ENCODE assay signal across 9 cellular contexts in genomic region chr1:145977016-145977415, GRCh38. TPM values are rescaled to one million over a fixed set of nuclear protein-coding genes. Genes with fewer than 3 reads are reported as not detected.
A peak's percentile ranks its signal among the peaks of the same experiment; 100 is the strongest.
DNase-seq lines count a peak whose midpoint lies in the region; ATAC-seq and TF ChIP-seq lines count a peak whose summit lies in the region.
"Had no signal": no experiment of that assay in that cellular context is flagged by ENCODE, and none has a peak within 500 bp of the region (broad histone marks: within the 10 kb centered on the region; RNA-seq: fewer than 3 reads in every experiment).

No MANE protein-coding gene starts in this region.

- TF ChIP-seq EP300 in upper lobe of left lung (IDR thresholded peaks at IDR 0.05), result no peak

- peak overlapping the region; percentile 34; the same call in 1 of the 2 replicates for H2AK5ac ChIP-seq in IMR-90 (ENCODE audit: low read depth, low read length)

- TF ChIP-seq CTCF in IMR-90 (conservative IDR thresholded peaks at IDR 0.05; ENCODE audit: low read depth, low read length) (no peak), adrenal gland (IDR thresholded peaks at IDR 0.05) (no peak), upper lobe of left lung (IDR thresholded peaks at IDR 0.05) (no peak)

- H2BK15ac ChIP-seq in IMR-90 (ENCODE audit: low read depth, low read length), result no peak overlapping the region

- no peak overlapping the region for H3K56ac ChIP-seq in IMR-90 (ENCODE audit: extremely low read depth, insufficient read depth, low read length)

- no peak overlapping the region for H2BK20ac ChIP-seq in IMR-90 (ENCODE audit: low read depth, low read length)

- H3K4me2 ChIP-seq in IMR-90 (ENCODE audit: low read depth, low read length), result no peak overlapping the region

- peaks cover 0 to 12% of the 10 kb centered on the region in 2 experiments; a peak in 3 of 4 replicates for H3K79me1 ChIP-seq in IMR-90 (ENCODE audit: low read depth in 1 of 2, low read length in 2 of 2)

- no peak for DNase-seq in IMR-90
- peak in 4 of 7 donors; percentile 11 to 63 (median 17) for DNase-seq in adrenal gland
- no peak for DNase-seq in upper lobe of left lung
- no peak for DNase-seq in T-helper 1 cell
- no peak for DNase-seq in NCI-H2029 (lab: John Stamatoyannopoulos, UW)

- no TSS peak for BruUV-seq in IMR-90 (replicated peaks; lab: Mats Ljungman, UMichigan)

- no peak overlapping the region for H2AK9ac ChIP-seq in IMR-90 (replicated peaks; ENCODE audit: low read depth, low read length, poor library complexity)

- H3K36me3 ChIP-seq in IMR-90 (ENCODE audit: control insufficient read depth, insufficient read depth, low read length) (no peaks in the 10 kb centered on the region), adrenal gland (replicated peaks in 1 of 2) (no peaks in the 10 kb centered on the region), muscle layer of colon (ENCODE audit: insufficient read depth, low read length) (no peaks in the 10 kb centered on the region), upper lobe of left lung (no peaks in the 10 kb centered on the region)
- H3K36me3 ChIP-seq: pancreas had no signal

- H2BK120ac ChIP-seq in IMR-90 (ENCODE audit: low read depth, low read length), result no peak overlapping the region

- H3K27me3 ChIP-seq in IMR-90 (ENCODE audit: control insufficient read depth, insufficient read depth, low read length) (no peaks in the 10 kb centered on the region), adrenal gland (no peaks in the 10 kb centered on the region), muscle layer of colon (ENCODE audit: control insufficient read depth in 1 of 2, insufficient read depth in 2 of 2, low read length in 2 of 2) (no peaks in the 10 kb centered on the region), upper lobe of left lung (no peaks in the 10 kb centered on the region)
- H3K27me3 ChIP-seq: pancreas had no signal

- H3K4ac ChIP-seq in IMR-90 (ENCODE audit: low read depth, low read length), result no peak overlapping the region; the same call in 1 of the 2 replicates

- no peak overlapping the region for H4K5ac ChIP-seq in IMR-90 (ENCODE audit: low read depth, low read length)

- TF ChIP-seq POLR2A in IMR-90 (IDR thresholded peaks at IDR 0.05; ENCODE audit: low read depth, low read length) (no peak), adrenal gland (IDR thresholded peaks at IDR 0.05) (no peak), upper lobe of left lung (IDR thresholded peaks at IDR 0.05) (no peak)

- dilution Hi-C loops in IMR-90 (cut with HindIII; ENCODE audit: low sequenced_read_pairs, unreplicated experiment), result no loop called here

- H3K27ac ChIP-seq in IMR-90 (ENCODE audit: insufficient read depth, low read length), result no peak overlapping the region
- peak overlapping the region in 3 of 5 donors; percentile 94 to 96 (median 95) for H3K27ac ChIP-seq in adrenal gland
- peak overlapping the region; percentile 100 for H3K27ac ChIP-seq in muscle layer of colon (ENCODE audit: low read depth, low read length)
- H3K27ac ChIP-seq in upper lobe of left lung, result peak overlapping the region; percentile 94 to 98 (median 98)

- no peak overlapping the region for H3K18ac ChIP-seq in IMR-90 (ENCODE audit: low read depth, low read length)

- H3K4me1 ChIP-seq in IMR-90 (ENCODE audit: control insufficient read depth, insufficient read depth, low read length), result peaks cover 14% of the 10 kb centered on the region
- H3K4me1 ChIP-seq in adrenal gland (replicated peaks in 1 of 2), result peaks cover 38 to 43% of the 10 kb centered on the region in 2 donors
- peaks cover 47% of the 10 kb centered on the region for H3K4me1 ChIP-seq in muscle layer of colon (ENCODE audit: insufficient read depth, low read length)
- H3K4me1 ChIP-seq in upper lobe of left lung, result peaks cover 42 to 48% (median 46%) of the 10 kb centered on the region in 4 donors

- peaks cover 10% of the 10 kb centered on the region for H3K9me1 ChIP-seq in IMR-90 (ENCODE audit: insufficient read depth, low read length)

- POLR2A ChIA-PET in IMR-90 (lab: Charles Lee; ENCODE audit: unreplicated experiment), result no interaction called here

- WGBS in IMR-90 (ENCODE audit: extremely low coverage in 2 of 2, insufficient read length in 1 of 2), 2 experiments, result 74% methylated on average over 3 of the region's 5 CpGs; no CpG with 5 or more reads in 1 of the 2 experiments
- WGBS in adrenal gland, 4 donors, result 75 to 85% (median 81%) methylated on average over 5 of the region's 5 CpGs
- WGBS in upper lobe of left lung, 2 donors, result 81 to 87% methylated on average over 5 of the region's 5 CpGs

- CTCF ChIA-PET in IMR-90 (lab: Yijun Ruan, JAX), result interaction anchor here (0.6 to 3.4 kb wide), 8 partner anchors 8 to 132 kb away, joined by 3 to 29 read pairs (median 3); partner anchors contain the start of genes ANKRD34A and POLR3GL

- no peak overlapping the region for H4K91ac ChIP-seq in IMR-90 (ENCODE audit: insufficient read depth, low read depth, low read length)

- in situ Hi-C loops in IMR-90 (cut with MboI; ENCODE audit: low sequenced_read_pairs), result no loop called here

- intact Hi-C loops in IMR-90 (cut with micrococcal nuclease), result loop anchor here (1.0 kb wide), 3 partner anchors 13 to 36 kb away; partner anchors contain the start of genes ANKRD34A and POLR3GL
- intact Hi-C loops in adrenal gland (cut with DNase I), result loop anchor here (5.0 to 10.0 kb wide), 2 partner anchors 35 to 132 kb away; partner anchors contain the start of gene NUDT17 (in 1 of the 2)

- no peak overlapping the region for H2BK5ac ChIP-seq in IMR-90 (ENCODE audit: low read depth, low read length, poor library complexity, severe bottlenecking)

- H3K9ac ChIP-seq in IMR-90 (ENCODE audit: low read depth, low read length) (no peak overlapping the region), muscle layer of colon (ENCODE audit: low read length) (no peak overlapping the region)

- no peaks in the 10 kb centered on the region for H3K9me3 ChIP-seq in IMR-90 (ENCODE audit: control insufficient read depth, insufficient read depth, low read length)
- H3K9me3 ChIP-seq in adrenal gland (replicated peaks in 1 of 3), result no peaks in the 10 kb centered on the region
- H3K9me3 ChIP-seq in muscle layer of colon (ENCODE audit: low read length), result no peaks in the 10 kb centered on the region
- no peaks in the 10 kb centered on the region for H3K9me3 ChIP-seq in upper lobe of left lung
- H3K9me3 ChIP-seq: pancreas had no signal

- no peaks in the 10 kb centered on the region for H4K20me1 ChIP-seq in IMR-90 (ENCODE audit: insufficient read depth, low read length)

- H4K8ac ChIP-seq in IMR-90 (ENCODE audit: low read depth in 2 of 2, low read length in 2 of 2), result no peak overlapping the region

- H3K14ac ChIP-seq in IMR-90 (replicated peaks; ENCODE audit: low read depth, low read length), result no peak overlapping the region

- ATAC-seq in IMR-90 (ENCODE audit: low read depth) (no peak), upper lobe of left lung (ENCODE audit: low FRiP score in 2 of 2) (no peak), GM18867 (IDR thresholded peaks at IDR 0.05; ENCODE audit: unreplicated experiment) (no peak)

- no peak for TF ChIP-seq RAD21 in IMR-90 (IDR thresholded peaks at IDR 0.05; ENCODE audit: low read length)

- H2AFZ ChIP-seq in IMR-90 (replicated peaks; ENCODE audit: low read length, poor library complexity), result no peak overlapping the region

- H3K4me3 ChIP-seq in IMR-90 (ENCODE audit: insufficient read depth, low read depth, low read length), result no peak overlapping the region
- no peak overlapping the region for H3K4me3 ChIP-seq in adrenal gland
- H3K4me3 ChIP-seq in muscle layer of colon (ENCODE audit: low read depth in 1 of 2, low read length in 2 of 2), result no peak overlapping the region
- H3K4me3 ChIP-seq in upper lobe of left lung, result no peak overlapping the region
- H3K4me3 ChIP-seq: pancreas had no signal

- no peak overlapping the region for H3K23ac ChIP-seq in IMR-90 (ENCODE audit: low read depth, low read length)

TF ChIP-seq in IMR-90, 13 proteins besides CTCF, POLR2A, EP300 and RAD21 (continues in another document):
- TF ChIP-seq CEBPB (IDR thresholded peaks at IDR 0.05; ENCODE audit: low read depth, low read length), result no peak

RNA-seq across cellular contexts. Expression of gene POLR3GL, which starts 12.5 kb away (rescaled TPM):
- total RNA-seq in IMR-90 (2012; rRNA removed), result 7.9 and 10.3 TPM in 2 replicates
- 15.3 and 16.3 TPM in 2 replicates for polyA plus RNA-seq in IMR-90 (2012; rRNA removed)
- 7.8 and 9.4 TPM in 2 replicates for polyA plus RNA-seq in IMR-90 (2012; cell fraction: cytosol; rRNA removed)
- 4.0 and 8.8 TPM in 2 replicates for polyA plus RNA-seq in IMR-90 (2012; cell fraction: nucleus; rRNA removed; ENCODE audit: low replicate concordance)
- 10 to 100 TPM; 18.4 to 35.2 (median 29.4) TPM for total RNA-seq in adrenal gland
- 10 to 100 TPM; 36.0 to 48.7 (median 44.9) TPM for polyA plus RNA-seq in adrenal gland
- total RNA-seq in upper lobe of left lung, result 10 to 100 TPM; 18.7 to 25.7 (median 22.5) TPM

RNA-seq across cellular contexts. Expression of gene ANKRD34A, which starts 12.6 kb away (rescaled TPM):
- total RNA-seq in IMR-90 (2012; rRNA removed) (0.56 and 0.90 TPM in 2 replicates), adrenal gland (1 to 10 TPM in 4 of 8 donors, under 1 TPM in 4; 0.24 to 2.5 (median 1.0) TPM), upper lobe of left lung (1 to 10 TPM in 2 of 6 donors, under 1 TPM in 4; 0.30 to 2.6 (median 0.73) TPM)
- polyA plus RNA-seq in IMR-90 (2012; rRNA removed) (1.9 and 2.3 TPM in 2 replicates), adrenal gland (1 to 10 TPM in 2 of 3 donors, under 1 TPM in 1; 0.59 to 1.0 (median 1.0) TPM)
- 1.6 and 1.9 TPM in 2 replicates for polyA plus RNA-seq in IMR-90 (2012; cell fraction: cytosol; rRNA removed)
- 2.6 and 2.9 TPM in 2 replicates for polyA plus RNA-seq in IMR-90 (2012; cell fraction: nucleus; rRNA removed; ENCODE audit: low replicate concordance)

RNA-seq across cellular contexts. Expression of gene LIX1L, which starts 19.2 kb away (rescaled TPM):
- 14.7 and 18.3 TPM in 2 replicates for total RNA-seq in IMR-90 (2012; rRNA removed)
- polyA plus RNA-seq in IMR-90 (2012; rRNA removed), result 26.9 and 28.8 TPM in 2 replicates
- 19.4 and 24.0 TPM in 2 replicates for polyA plus RNA-seq in IMR-90 (2012; cell fraction: cytosol; rRNA removed)
- 7.0 and 14.4 TPM in 2 replicates for polyA plus RNA-seq in IMR-90 (2012; cell fraction: nucleus; rRNA removed; ENCODE audit: low replicate concordance)
- total RNA-seq in adrenal gland, result 10 to 100 TPM; 31.5 to 61.2 (median 45.3) TPM
- polyA plus RNA-seq in adrenal gland, result 10 to 100 TPM in 2 of 3 donors, 1 to 10 TPM in 1; 9.6 to 27.5 (median 10.4) TPM
- 10 to 100 TPM in 5 of 6 donors, 1 to 10 TPM in 1; 5.2 to 35.6 (median 16.5) TPM for total RNA-seq in upper lobe of left lung

RNA-seq across cellular contexts. Expression of gene TXNIP, which starts 19.4 kb away (rescaled TPM):
- total RNA-seq in IMR-90 (2012; rRNA removed) (60.0 and 77.2 TPM in 2 replicates), adrenal gland (1,000 to 10,000 TPM in 4 of 8 donors, 100 to 1,000 TPM in 4; 202 to 2,069 (median 1,016) TPM), upper lobe of left lung (1,000 to 10,000 TPM in 3 of 6 donors, 100 to 1,000 TPM in 3; 703 to 1,481 (median 910) TPM)
- polyA plus RNA-seq in IMR-90 (2012; rRNA removed) (21.8 and 36.4 TPM in 2 replicates), adrenal gland (100 to 1,000 TPM; 231 to 486 (median 342) TPM)
- polyA plus RNA-seq in IMR-90 (2012; cell fraction: cytosol; rRNA removed), result 26.3 and 27.4 TPM in 2 replicates
- polyA plus RNA-seq in IMR-90 (2012; cell fraction: nucleus; rRNA removed; ENCODE audit: low replicate concordance), result 16.0 and 36.0 TPM in 2 replicates

RNA-seq across cellular contexts. Expression of gene HJV, which starts 44.5 kb away (rescaled TPM):
- total RNA-seq in IMR-90 (2012; rRNA removed) (not detected in 2 replicates), adrenal gland (1 to 10 TPM in 1 of 8 donors, under 1 TPM in 4, not detected in 3; 0.11 to 1.7 (median 0.41) TPM), upper lobe of left lung (not detected)
- polyA plus RNA-seq in IMR-90 (2012; rRNA removed) (not detected in 2 replicates), adrenal gland (under 1 TPM in 2 of 3 donors, not detected in 1; 0.07 to 0.11 TPM)
- not detected in 2 replicates for polyA plus RNA-seq in IMR-90 (2012; cell fraction: cytosol; rRNA removed)
- not detected in 2 replicates for polyA plus RNA-seq in IMR-90 (2012; cell fraction: nucleus; rRNA removed; ENCODE audit: low replicate concordance)
- total RNA-seq: left colon, pancreas had no signal

Comparison
In these comparisons a context has a peak if more than half of its experiments do, and no peak if none do; other contexts are left out.
1. DNase-seq: peak in adrenal gland (4 of 7); none in IMR-90 (single experiment), upper lobe of left lung (0 of 2), T-helper 1 cell (0 of 5) and NCI-H2029 (single experiment).